ENCODE assay signal across 2 cellular contexts in genomic region chr7:121544199-121544598, GRCh38.
A peak's percentile ranks its signal among the peaks of the same experiment; 100 is the strongest.
TF ChIP-seq lines count a peak whose summit lies in the region.

No MANE protein-coding gene starts in this region.

TF ChIP-seq in A549, 52 proteins besides CTCF, POLR2A, EP300 and RAD21:
- peak; percentile 82 for TF ChIP-seq MAFK (IDR thresholded peaks at IDR 0.05; ENCODE audit: partially characterized antibody)
- TF ChIP-seq NPAS2 (CRISPR knock-in tag; IDR thresholded peaks at IDR 0.05; ENCODE audit: borderline replicate concordance): no peak

TF ChIP-seq in IMR-90, 13 proteins besides CTCF, POLR2A, EP300 and RAD21:
- TF ChIP-seq MAFK (IDR thresholded peaks at IDR 0.05; ENCODE audit: low read depth, low read length) (peak; percentile 93), MXI1 (IDR thresholded peaks at IDR 0.05; ENCODE audit: borderline replicate concordance, low read depth, low read length) (no peak)
